Comparison of ENCODE assay signal across 8 cellular contexts in the genomic region with DNA sequence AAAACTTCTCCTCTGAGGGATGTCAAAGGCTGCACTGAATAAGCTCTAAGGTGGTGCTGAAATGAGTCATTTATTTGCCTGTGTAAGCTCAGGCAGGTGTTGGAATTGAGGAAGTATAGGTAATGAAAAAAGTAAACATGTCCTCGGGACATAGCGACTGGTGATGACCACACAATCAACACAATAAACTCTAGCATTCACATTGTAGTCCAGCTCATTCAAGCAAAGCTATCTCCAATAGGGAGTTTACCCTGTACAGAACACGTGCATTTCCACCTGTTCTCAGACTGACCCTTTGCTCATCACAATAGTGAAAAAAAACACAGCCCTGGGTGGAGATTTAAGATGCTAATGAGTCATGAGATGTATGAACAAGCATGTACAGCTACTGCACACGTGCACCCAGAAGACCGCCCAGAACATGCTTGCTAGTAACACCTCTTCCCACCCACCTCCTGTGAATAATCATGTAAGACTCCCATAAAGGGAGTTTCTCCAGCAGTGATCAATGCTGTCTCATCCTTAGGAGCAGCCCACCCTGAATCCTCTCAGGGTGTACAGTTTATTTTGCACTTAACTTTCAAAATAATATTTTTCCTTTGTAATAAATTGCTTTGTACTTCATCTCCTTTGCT. TPM values are rescaled to one million over a fixed set of nuclear protein-coding genes. Genes with fewer than 3 reads are reported as not detected.
DNase-seq lines count a peak whose midpoint lies in the region; ATAC-seq, FAIRE-seq and TF ChIP-seq lines count a peak whose summit lies in the region.

No MANE protein-coding gene starts in this region.

- H2BK5ac ChIP-seq in H1 (ENCODE audit: low read depth, low read length), result no peak overlapping the region

- H3K23ac ChIP-seq in H1 (ENCODE audit: insufficient read length), result no peak overlapping the region

- no peak overlapping the region for H3K18ac ChIP-seq in H1 (ENCODE audit: extremely low read depth, low read length)

- H3K9me3 Mint-ChIP-seq in activated CD4-positive, alpha-beta T cell treated with anti-CD3 and anti-CD28 coated beads, Interleukin-2, amount 10 ng/mL, durations not matched to agents 24 days and 14 days, result no peaks in the 10 kb centered on the region

- intact Hi-C loops in activated CD4-positive, alpha-beta T cell treated with anti-CD3 and anti-CD28 coated beads, Interleukin-2, amount 10 ng/mL, durations not matched to agents 24 days and 14 days (cut with micrococcal nuclease), result loop anchor here (1.0 kb wide), 1 partner anchor 69 kb away; a partner anchor contains a TSS

- H3K36me3 Mint-ChIP-seq in activated CD4-positive, alpha-beta T cell treated with anti-CD3 and anti-CD28 coated beads, Interleukin-2, amount 10 ng/mL, durations not matched to agents 24 days and 14 days (ENCODE audit: low read depth), result peaks cover 25% of the 10 kb centered on the region

- H2AK5ac ChIP-seq in H1 (ENCODE audit: low read depth, low read length), result no peak overlapping the region

- H3K4me3 Mint-ChIP-seq in activated CD4-positive, alpha-beta T cell treated with anti-CD3 and anti-CD28 coated beads, Interleukin-2, amount 10 ng/mL, durations not matched to agents 24 days and 14 days, result peak overlapping the region; percentile 93

- H3K23me2 ChIP-seq in H1 (ENCODE audit: low read depth, low read length), result no peaks in the 10 kb centered on the region

- no peak overlapping the region for H3K27ac ChIP-seq in H1 (ENCODE audit: low read depth, low read length)

- H3K9ac ChIP-seq in H1 (replicated peaks in 1 of 4; ENCODE audit: extremely low read depth in 1 of 4, low read depth in 3 of 4, low read length in 3 of 4), result no peak overlapping the region

- no peak overlapping the region for H2BK120ac ChIP-seq in H1 (replicated peaks; ENCODE audit: low read depth, low read length)

- H2BK20ac ChIP-seq in H1 (ENCODE audit: low read length), result no peak overlapping the region

- peaks cover 47% of the 10 kb centered on the region for H3K4me1 Mint-ChIP-seq in activated CD4-positive, alpha-beta T cell treated with anti-CD3 and anti-CD28 coated beads, Interleukin-2, amount 10 ng/mL, durations not matched to agents 24 days and 14 days

- H2AFZ ChIP-seq in H1 (ENCODE audit: low read length), result no peak overlapping the region

- no peaks in the 10 kb centered on the region for H3K27me3 ChIP-seq in H1 (replicated peaks in 1 of 4; ENCODE audit: control insufficient read depth in 3 of 4, extremely low read depth in 1 of 4, insufficient read depth in 3 of 4, low read length in 3 of 4)

- no peak overlapping the region for H3K4me3 ChIP-seq in H1 (ENCODE audit: extremely low read depth in 1 of 4, insufficient read depth in 2 of 4, low read depth in 3 of 4, low read length in 4 of 4)

- no peak overlapping the region; the same call in 1 of the 2 replicates for H2BK12ac ChIP-seq in H1 (ENCODE audit: low read depth, low read length)

- H3K27ac Mint-ChIP-seq in activated CD4-positive, alpha-beta T cell treated with anti-CD3 and anti-CD28 coated beads, Interleukin-2, amount 10 ng/mL, durations not matched to agents 24 days and 14 days, result peak overlapping the region; percentile 98

- FAIRE-seq in H1 (lab: Jason Lieb, UNC), result no peak

- peaks cover 0 to 3% of the 10 kb centered on the region in 2 experiments; a peak in 1 of 4 replicates for H3K9me3 ChIP-seq in H1 (ENCODE audit: insufficient read depth in 2 of 2, low read depth in 1 of 2, low read length in 1 of 2)

- no peak overlapping the region for H3K56ac ChIP-seq in H1 (replicated peaks; ENCODE audit: insufficient read length, low read depth, low read length)

- no peaks in the 10 kb centered on the region for H3K79me1 ChIP-seq in H1 (ENCODE audit: low read depth, low read length)

- H3K36me3 ChIP-seq in H1 (ENCODE audit: control insufficient read depth in 2 of 4, insufficient read depth in 4 of 4, low read length in 3 of 4), result no peaks in the 10 kb centered on the region

- no peak overlapping the region for H4K91ac ChIP-seq in H1 (replicated peaks; ENCODE audit: insufficient read length, low read length)

- TF ChIP-seq CTCF in H1 (IDR thresholded peaks at IDR 0.05; ENCODE audit: control extremely low read depth in 1 of 3, insufficient read depth in 1 of 3, low read depth in 1 of 3, low read length in 3 of 3) (no peak), omental fat pad (IDR thresholded peaks at IDR 0.05) (no peak)

- H2BK15ac ChIP-seq in H1 (ENCODE audit: low read length), result 0 out of 2 replicates have a peak overlapping the region, but pooled peaks have one; percentile 66

- no peak overlapping the region for H3K4me2 ChIP-seq in H1 (ENCODE audit: insufficient read depth in 1 of 2, low read depth in 2 of 2, low read length in 2 of 2)

- H4K5ac ChIP-seq in H1 (ENCODE audit: insufficient read length, low read depth, low read length), result no peak overlapping the region

- CTCF ChIA-PET in H1 (lab: Charles Lee; ENCODE audit: partially characterized antibody), result interaction anchor here (0.5 to 1.4 kb wide), 7 partner anchors 11 to 163 kb away, joined by 3 to 4 read pairs (median 3); no protein-coding TSS in a partner anchor

- DNase-seq in NCI-H2171 (lab: John Stamatoyannopoulos, UW), result peak; percentile 1
- DNase-seq in NCI-H2171 treated with DMSO at 0.1 percent for 48 hours (lab: John Stamatoyannopoulos, UW), result no peak
- peak; percentile 84 for DNase-seq in NCI-H2196 (lab: John Stamatoyannopoulos, UW; ENCODE audit: unreplicated experiment)
- DNase-seq in activated CD4-positive, alpha-beta T cell treated with anti-CD3 and anti-CD28 coated beads, Interleukin-2, amount 10 ng/mL, durations not matched to agents 24 days and 14 days, result peak; percentile 86
- no peak for DNase-seq in H1 (ENCODE audit: low read depth in 1 of 2, low spot score in 2 of 2)
- no peak for DNase-seq in omental fat pad (ENCODE audit: low spot score)
- no peak for DNase-seq in medulla oblongata (ENCODE audit: extremely low spot score)

- no peaks in the 10 kb centered on the region for H4K20me1 ChIP-seq in H1 (replicated peaks in 1 of 2; ENCODE audit: control insufficient read depth in 1 of 2, insufficient read depth in 2 of 2, low read length in 2 of 2)

- no peak overlapping the region for H3K14ac ChIP-seq in H1 (ENCODE audit: insufficient read length)

- H3K4me1 ChIP-seq in H1 (replicated peaks in 1 of 4; ENCODE audit: control insufficient read depth in 3 of 4, insufficient read depth in 4 of 4, low read length in 3 of 4), result peaks cover 7 to 12% (median 9%) of the 10 kb centered on the region in 4 experiments

- H4K8ac ChIP-seq in H1 (ENCODE audit: extremely low read depth, insufficient read depth, low read length), result no peak overlapping the region

- ATAC-seq in HG03045 (IDR thresholded peaks at IDR 0.05; ENCODE audit: unreplicated experiment) (peak; percentile 44), omental fat pad (ENCODE audit: low FRiP score) (peak; percentile 84)

- no peak for TF ChIP-seq POLR2A in H1 (IDR thresholded peaks at IDR 0.05; ENCODE audit: control extremely low read depth in 1 of 2, low read depth in 2 of 2, low read length in 2 of 2)

- H3K79me2 ChIP-seq in H1 (ENCODE audit: control insufficient read depth in 1 of 2, insufficient read depth in 2 of 2, low read length in 2 of 2), result no peaks in the 10 kb centered on the region

- no peak for TF ChIP-seq RAD21 in H1 (IDR thresholded peaks at IDR 0.05 in 1 of 2, conservative IDR thresholded peaks at IDR 0.05 in 1 of 2; ENCODE audit: low read depth in 2 of 2, low read length in 2 of 2)

- H3K27me3 Mint-ChIP-seq in activated CD4-positive, alpha-beta T cell treated with anti-CD3 and anti-CD28 coated beads, Interleukin-2, amount 10 ng/mL, durations not matched to agents 24 days and 14 days, result no peaks in the 10 kb centered on the region

- no peak for TF ChIP-seq EP300 in H1 (IDR thresholded peaks at IDR 0.05; ENCODE audit: borderline replicate concordance in 1 of 2, low read depth in 2 of 2, low read length in 2 of 2)

- no peak overlapping the region for H3K4ac ChIP-seq in H1 (replicated peaks; ENCODE audit: insufficient read length, low read depth, low read length)

- POLR2A ChIA-PET in H1 (lab: Charles Lee; ENCODE audit: partially characterized antibody), result interaction anchor here (0.8 to 1.9 kb wide), 2 partner anchors 25 to 31 kb away, joined by 3 to 6 read pairs; no protein-coding TSS in a partner anchor

- 84% methylated on average over 5 of the region's 5 CpGs; no CpG with 5 or more reads in 1 of the 2 experiments for WGBS in H1 (ENCODE audit: extremely low coverage in 1 of 2, insufficient coverage in 1 of 2, insufficient read length in 1 of 2, insufficient replicate concordance in 2 of 2, low coverage in 1 of 2, low lambda C conversion rate in 2 of 2, missing lambda C conversion rate in 1 of 2), 2 experiments

RNA-seq across cellular contexts. Expression of a gene that starts 33.0 kb away (rescaled TPM):
- total RNA-seq in activated CD4-positive, alpha-beta T cell treated with anti-CD3 and anti-CD28 coated beads, Interleukin-2, amount 10 ng/mL, durations not matched to agents 24 days and 14 days, result not detected in 2 replicates
- 2,526 and 2,533 TPM in 2 replicates for total RNA-seq in H1 (2021; fragmentation: NEBNext Ultra II Directional; extraction: Animal tissue kit (Norgen Biotek cat#: 25700))
- 2,437 and 2,958 TPM in 2 replicates for polyA plus RNA-seq in H1 (2011; rRNA removed)
- 3,112 TPM for polyA plus RNA-seq in H1 (2011; cell fraction: cytosol; rRNA removed)
- polyA plus RNA-seq in H1 (2011; cell fraction: nucleus; rRNA removed), result 1,732 TPM
- polyA plus RNA-seq in H1 (2012, experiment 1 of 2), result 1,944 to 3,021 TPM (median 2,827 TPM) in 4 replicates
- 3,585 TPM for polyA plus RNA-seq in H1 (2012, experiment 2 of 2)
- polyA plus RNA-seq in H1 (2013, experiment 1 of 2), result 2,440 TPM
- 2,561 TPM for polyA plus RNA-seq in H1 (2013, experiment 2 of 2)
- polyA minus RNA-seq in H1 (2011; rRNA and poly(A)+ RNA removed), result 686 and 909 TPM in 2 replicates
- 545 TPM for polyA minus RNA-seq in H1 (2011; cell fraction: cytosol; rRNA and poly(A)+ RNA removed)
- polyA minus RNA-seq in H1 (2011; cell fraction: nucleus; rRNA and poly(A)+ RNA removed), result 413 TPM
- total RNA-seq in omental fat pad, result 1 to 10 TPM in 2 of 4 donors, under 1 TPM in 1, not detected in 1; 0.37 to 2.4 (median 1.3) TPM

RNA-seq across cellular contexts. Expression of a gene that starts 45.1 kb away (rescaled TPM):
- 79.5 and 82.6 TPM in 2 replicates for total RNA-seq in activated CD4-positive, alpha-beta T cell treated with anti-CD3 and anti-CD28 coated beads, Interleukin-2, amount 10 ng/mL, durations not matched to agents 24 days and 14 days
- total RNA-seq in H1 (2021; fragmentation: NEBNext Ultra II Directional; extraction: Animal tissue kit (Norgen Biotek cat#: 25700)), result 10.0 and 11.0 TPM in 2 replicates
- 7.2 and 12.5 TPM in 2 replicates for polyA plus RNA-seq in H1 (2011; rRNA removed)
- polyA plus RNA-seq in H1 (2011; cell fraction: cytosol; rRNA removed), result 10.0 TPM
- 15.6 TPM for polyA plus RNA-seq in H1 (2011; cell fraction: nucleus; rRNA removed)
- polyA plus RNA-seq in H1 (2012, experiment 1 of 2), result 9.6 to 10.7 TPM (median 10.2 TPM) in 4 replicates
- polyA plus RNA-seq in H1 (2012, experiment 2 of 2), result 8.6 TPM
- polyA plus RNA-seq in H1 (2013, experiment 1 of 2), result 6.5 TPM
- polyA plus RNA-seq in H1 (2013, experiment 2 of 2), result 6.5 TPM
- 5.5 and 5.6 TPM in 2 replicates for polyA minus RNA-seq in H1 (2011; rRNA and poly(A)+ RNA removed)
- 5.3 TPM for polyA minus RNA-seq in H1 (2011; cell fraction: cytosol; rRNA and poly(A)+ RNA removed)
- 5.4 TPM for polyA minus RNA-seq in H1 (2011; cell fraction: nucleus; rRNA and poly(A)+ RNA removed)
- total RNA-seq in omental fat pad, result 10 to 100 TPM in 1 of 4 donors, 1 to 10 TPM in 3; 1.9 to 19.5 (median 2.7) TPM

RNA-seq across cellular contexts. Expression of a gene that starts 45.9 kb away (rescaled TPM):
- 51.5 and 52.7 TPM in 2 replicates for total RNA-seq in activated CD4-positive, alpha-beta T cell treated with anti-CD3 and anti-CD28 coated beads, Interleukin-2, amount 10 ng/mL, durations not matched to agents 24 days and 14 days
- 38.0 and 38.2 TPM in 2 replicates for total RNA-seq in H1 (2021; fragmentation: NEBNext Ultra II Directional; extraction: Animal tissue kit (Norgen Biotek cat#: 25700))
- polyA plus RNA-seq in H1 (2011; rRNA removed), result 20.9 and 32.8 TPM in 2 replicates
- polyA plus RNA-seq in H1 (2011; cell fraction: cytosol; rRNA removed), result 50.9 TPM
- polyA plus RNA-seq in H1 (2011; cell fraction: nucleus; rRNA removed), result 138 TPM
- 36.7 to 61.3 TPM (median 50.8 TPM) in 4 replicates for polyA plus RNA-seq in H1 (2012, experiment 1 of 2)
- polyA plus RNA-seq in H1 (2012, experiment 2 of 2), result 19.0 TPM
- polyA plus RNA-seq in H1 (2013, experiment 1 of 2), result 19.9 TPM
- 17.6 TPM for polyA plus RNA-seq in H1 (2013, experiment 2 of 2)
- polyA minus RNA-seq in H1 (2011; rRNA and poly(A)+ RNA removed), result 29.0 and 29.1 TPM in 2 replicates
- polyA minus RNA-seq in H1 (2011; cell fraction: cytosol; rRNA and poly(A)+ RNA removed), result 20.8 TPM
- 43.1 TPM for polyA minus RNA-seq in H1 (2011; cell fraction: nucleus; rRNA and poly(A)+ RNA removed)
- 10 to 100 TPM in 1 of 4 donors, 1 to 10 TPM in 3; 4.6 to 21.1 (median 5.0) TPM for total RNA-seq in omental fat pad

Comparison
In these comparisons a context has a peak if more than half of its experiments do, and no peak if none do; other contexts are left out.
1. DNase-seq: peak in NCI-H2171 (single experiment), NCI-H2196 (single experiment) and activated CD4-positive, alpha-beta T cell treated with anti-CD3 and anti-CD28 coated beads, Interleukin-2, amount 10 ng/mL, durations not matched to agents 24 days and 14 days (single experiment); none in NCI-H2171 treated with DMSO at 0.1 percent for 48 hours (single experiment), H1 (0 of 2), omental fat pad (single experiment) and medulla oblongata (single experiment).
2. RNA of a gene that starts 33.0 kb away (total RNA-seq): 2,526 to 2,533 TPM in H1; 0.37 to 2.4 TPM in omental fat pad and not detected in activated CD4-positive, alpha-beta T cell treated with anti-CD3 and anti-CD28 coated beads, Interleukin-2, amount 10 ng/mL, durations not matched to agents 24 days and 14 days; every median in the first group is over 100 times any median in the second.